In genomic region chr3:127800508-127800907, GRCh38 we compare ENCODE assay signal across 9 cellular contexts. TPM values are rescaled to one million over a fixed set of nuclear protein-coding genes. Genes with fewer than 3 reads are reported as not detected.
DNase-seq lines count a peak whose midpoint lies in the region; ATAC-seq and TF ChIP-seq lines count a peak whose summit lies in the region.
"Had no signal": no experiment of that assay in that cellular context is flagged by ENCODE, and none has a peak within 500 bp of the region (broad histone marks: within the 10 kb centered on the region; RNA-seq: fewer than 3 reads in every experiment).

No MANE protein-coding gene starts in this region.

- TF ChIP-seq CTCF in GM10248 (IDR thresholded peaks at IDR 0.05; ENCODE audit: control extremely low read depth, extremely low read depth, low read depth, missing control alignments) = no peak
- TF ChIP-seq CTCF in upper lobe of right lung (IDR thresholded peaks at IDR 0.05) = no peak

- no peak overlapping the region for H3K4me3 ChIP-seq in upper lobe of right lung

- POLR2A ChIA-PET in GM10248 (lab: Yijun Ruan, JAX) = no interaction called here

- H3K27me3 ChIP-seq in upper lobe of right lung = no peaks in the 10 kb centered on the region

- peaks cover 5% of the 10 kb centered on the region for H3K4me1 ChIP-seq in upper lobe of right lung

- intact Hi-C loops in upper lobe of right lung (cut with DNase I) = no loop called here

- H3K27ac ChIP-seq in upper lobe of right lung = no peak overlapping the region

- ATAC-seq in upper lobe of right lung (no peak), HG03469 (IDR thresholded peaks at IDR 0.05; ENCODE audit: unreplicated experiment) (no peak)

- peak; percentile 37 for DNase-seq in GM10248 (ENCODE audit: extremely low spot score)
- peak; percentile 38 for DNase-seq in HCEC 1CT
- DNase-seq in SKM-1 (lab: John Stamatoyannopoulos, UW; ENCODE audit: unreplicated experiment) = peak; percentile 52
- DNase-seq in iris pigment epithelial cell (ENCODE audit: low read depth) = peak; percentile 51
- no peak for DNase-seq in SW480 (ENCODE audit: low spot score)
- DNase-seq in upper lobe of right lung = no peak
- no peak for DNase-seq in central memory CD4-positive, alpha-beta T cell
- DNase-seq: OCI-M1 had no signal

- peaks cover 11% of the 10 kb centered on the region for H3K36me3 ChIP-seq in upper lobe of right lung

- H3K9me3 ChIP-seq in upper lobe of right lung = no peaks in the 10 kb centered on the region

- CTCF ChIA-PET in GM10248 (lab: Yijun Ruan, JAX) = interaction anchor here (1.3 to 4.7 kb wide), 3 partner anchors 10 to 159 kb away, joined by 3 to 20 read pairs (median 5); no protein-coding TSS in a partner anchor

RNA-seq across cellular contexts. Expression of gene MGLL, which starts 21.8 kb away (rescaled TPM):
- total RNA-seq in upper lobe of right lung = 194 TPM

Comparison
In these comparisons a context has a peak if more than half of its experiments do, and no peak if none do; other contexts are left out.
1. DNase-seq: peak in GM10248 (single experiment), HCEC 1CT (single experiment), SKM-1 (single experiment) and iris pigment epithelial cell (single experiment); none in SW480 (single experiment), upper lobe of right lung (single experiment) and central memory CD4-positive, alpha-beta T cell (single experiment).